Comparison of ENCODE assay signal across 1 cellular context in genomic region chr19:10321874-10322835, GRCh38.
A peak's percentile ranks its signal among the peaks of the same experiment; 100 is the strongest.
TF ChIP-seq lines count a peak whose summit lies in the region.

No MANE protein-coding gene starts in this region.

TF ChIP-seq in K562, 482 proteins besides CTCF, POLR2A, EP300 and RAD21:
- no peak for TF ChIP-seq ZNF639 (CRISPR knock-in tag; conservative IDR thresholded peaks at IDR 0.05 in 1 of 2, IDR thresholded peaks at IDR 0.05 in 1 of 2)
- peak; percentile 51 for TF ChIP-seq POLR2B (IDR thresholded peaks at IDR 0.05; ENCODE audit: low read depth, partially characterized antibody)
- peak; percentile 68 for TF ChIP-seq SUPT5H (IDR thresholded peaks at IDR 0.05)
- TF ChIP-seq POLR2G (IDR thresholded peaks at IDR 0.05; ENCODE audit: low read depth, low read length): peak; percentile 68
- peak; percentile 15; the same call in 1 of the 2 replicates for TF ChIP-seq POLR2AphosphoS5 (IDR thresholded peaks at IDR 0.05; ENCODE audit: control insufficient read depth, insufficient read depth, low read depth, low read length)
- no peak for TF ChIP-seq HLTF (IDR thresholded peaks at IDR 0.05)
- no peak for TF ChIP-seq SMARCA5 (IDR thresholded peaks at IDR 0.05)
- TF ChIP-seq RBFOX2 (IDR thresholded peaks at IDR 0.05; ENCODE audit: low read depth, low read length): peak; percentile 11; the same call in 1 of the 2 replicates
- TF ChIP-seq MYNN (IDR thresholded peaks at IDR 0.05): peak; percentile 14; the same call in 1 of the 2 replicates
- TF ChIP-seq MYNN (CRISPR knock-in tag; IDR thresholded peaks at IDR 0.05): no peak
